8 cellular contexts compared by ENCODE assay signal in genomic region chr11:132278801-132279574, GRCh38.
DNase-seq lines count a peak whose midpoint lies in the region; ATAC-seq and TF ChIP-seq lines count a peak whose summit lies in the region.

No MANE protein-coding gene starts in this region.

- H3K4me1 Mint-ChIP-seq in activated CD8-positive, alpha-beta T cell treated with anti-CD3 and anti-CD28 coated beads, Interleukin-2, amount 10 ng/mL, durations not matched to agents 7 days and 5 days (ENCODE audit: low read depth), result no peaks in the 10 kb centered on the region

- H3K4me3 Mint-ChIP-seq in activated CD8-positive, alpha-beta T cell treated with anti-CD3 and anti-CD28 coated beads, Interleukin-2, amount 10 ng/mL, durations not matched to agents 7 days and 5 days, result no peak overlapping the region

- H3K9me3 Mint-ChIP-seq in activated CD8-positive, alpha-beta T cell treated with anti-CD3 and anti-CD28 coated beads, Interleukin-2, amount 10 ng/mL, durations not matched to agents 7 days and 5 days (ENCODE audit: insufficient read depth), result no peaks in the 10 kb centered on the region

- peak; percentile 54 for TF ChIP-seq CTCF in GM10248 (IDR thresholded peaks at IDR 0.05; ENCODE audit: control extremely low read depth, extremely low read depth, low read depth, missing control alignments)
- TF ChIP-seq CTCF in LNCaP clone FGC (IDR thresholded peaks at IDR 0.05; ENCODE audit: control insufficient read depth, extremely low read depth, insufficient read depth), result peak; percentile 47

- no peaks in the 10 kb centered on the region for H3K27me3 Mint-ChIP-seq in activated CD8-positive, alpha-beta T cell treated with anti-CD3 and anti-CD28 coated beads, Interleukin-2, amount 10 ng/mL, durations not matched to agents 7 days and 5 days (ENCODE audit: low read depth)

- no peak overlapping the region for H3K4me3 ChIP-seq in LNCaP clone FGC (ENCODE audit: low read depth, low read length)

- CTCF ChIA-PET in GM10248 (lab: Yijun Ruan, JAX), result interaction anchor here (0.8 to 1.7 kb wide), 12 partner anchors 12 to 662 kb away, joined by 3 to 9 read pairs (median 4); no protein-coding TSS in a partner anchor
- CTCF ChIA-PET in activated CD8-positive, alpha-beta T cell treated with anti-CD3 and anti-CD28 coated beads, Interleukin-2, amount 10 ng/mL, durations not matched to agents 7 days and 5 days (lab: Charles Lee), result interaction anchor here (1.2 to 1.8 kb wide), 2 partner anchors 123 to 662 kb away, joined by 4 to 7 read pairs; no protein-coding TSS in a partner anchor

- DNase-seq in GM10248 (ENCODE audit: extremely low spot score), result peak; percentile 32
- no peak for DNase-seq in LNCaP clone FGC (ENCODE audit: low read depth)
- DNase-seq in amniotic epithelial cell (ENCODE audit: low read depth), result peak; percentile 37
- DNase-seq in midbrain (lab: John Stamatoyannopoulos, UW), result peak; percentile 52
- no peak for DNase-seq in SW 1271 (lab: John Stamatoyannopoulos, UW)
- no peak for DNase-seq in activated CD8-positive, alpha-beta T cell treated with anti-CD3 and anti-CD28 coated beads, Interleukin-2, amount 10 ng/mL, durations not matched to agents 7 days and 5 days

- H3K36me3 Mint-ChIP-seq in activated CD8-positive, alpha-beta T cell treated with anti-CD3 and anti-CD28 coated beads, Interleukin-2, amount 10 ng/mL, durations not matched to agents 7 days and 5 days (ENCODE audit: low read depth), result no peaks in the 10 kb centered on the region

- no peak for ATAC-seq in GM21576 (IDR thresholded peaks at IDR 0.05; ENCODE audit: unreplicated experiment)
- ATAC-seq in HG02938 (IDR thresholded peaks at IDR 0.05; ENCODE audit: unreplicated experiment), result no peak
- no peak for ATAC-seq in activated CD8-positive, alpha-beta T cell treated with anti-CD3 and anti-CD28 coated beads, Interleukin-2, amount 10 ng/mL, durations not matched to agents 7 days and 5 days

- POLR2A ChIA-PET in GM10248 (lab: Yijun Ruan, JAX), result no interaction called here
- POLR2A ChIA-PET in activated CD8-positive, alpha-beta T cell treated with anti-CD3 and anti-CD28 coated beads, Interleukin-2, amount 10 ng/mL, durations not matched to agents 7 days and 5 days (lab: Charles Lee), result no interaction called here

- no peak overlapping the region for H3K27ac Mint-ChIP-seq in activated CD8-positive, alpha-beta T cell treated with anti-CD3 and anti-CD28 coated beads, Interleukin-2, amount 10 ng/mL, durations not matched to agents 7 days and 5 days

Comparison
In these comparisons a context has a peak if more than half of its experiments do, and no peak if none do; other contexts are left out.
1. DNase-seq: peak in GM10248 (single experiment), amniotic epithelial cell (single experiment) and midbrain (single experiment); none in LNCaP clone FGC (single experiment), SW 1271 (0 of 2) and activated CD8-positive, alpha-beta T cell treated with anti-CD3 and anti-CD28 coated beads, Interleukin-2, amount 10 ng/mL, durations not matched to agents 7 days and 5 days (single experiment).